1 cellular context compared by ENCODE assay signal in genomic region chr2:15941970-15942710, GRCh38.
TF ChIP-seq lines count a peak whose summit lies in the region.

No MANE protein-coding gene starts in this region.

TF ChIP-seq in IMR-90, 13 proteins besides CTCF, POLR2A, EP300 and RAD21:
- no peak for TF ChIP-seq USF2 (IDR thresholded peaks at IDR 0.05; ENCODE audit: low read depth, low read length)
- TF ChIP-seq NFE2L2 (IDR thresholded peaks at IDR 0.05; ENCODE audit: low read depth, low read length) = no peak
- no peak for TF ChIP-seq BHLHE40 (IDR thresholded peaks at IDR 0.05; ENCODE audit: low read depth, low read length)
- TF ChIP-seq RFX5 (IDR thresholded peaks at IDR 0.05; ENCODE audit: low read depth, low read length) = no peak
- TF ChIP-seq, protein P1, sequence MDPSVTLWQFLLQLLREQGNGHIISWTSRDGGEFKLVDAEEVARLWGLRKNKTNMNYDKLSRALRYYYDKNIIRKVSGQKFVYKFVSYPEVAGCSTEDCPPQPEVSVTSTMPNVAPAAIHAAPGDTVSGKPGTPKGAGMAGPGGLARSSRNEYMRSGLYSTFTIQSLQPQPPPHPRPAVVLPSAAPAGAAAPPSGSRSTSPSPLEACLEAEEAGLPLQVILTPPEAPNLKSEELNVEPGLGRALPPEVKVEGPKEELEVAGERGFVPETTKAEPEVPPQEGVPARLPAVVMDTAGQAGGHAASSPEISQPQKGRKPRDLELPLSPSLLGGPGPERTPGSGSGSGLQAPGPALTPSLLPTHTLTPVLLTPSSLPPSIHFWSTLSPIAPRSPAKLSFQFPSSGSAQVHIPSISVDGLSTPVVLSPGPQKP (IDR thresholded peaks at IDR 0.05; ENCODE audit: borderline replicate concordance, low read depth, low read length) = no peak
- no peak for TF ChIP-seq SMC3 (IDR thresholded peaks at IDR 0.05; ENCODE audit: low read depth, low read length)
- TF ChIP-seq FOS (IDR thresholded peaks at IDR 0.05; ENCODE audit: low read depth, low read length) = no peak
- no peak for TF ChIP-seq MAZ (IDR thresholded peaks at IDR 0.05; ENCODE audit: borderline replicate concordance, low read depth, low read length)
- no peak for TF ChIP-seq CHD1 (IDR thresholded peaks at IDR 0.05; ENCODE audit: low read depth, low read length)
- TF ChIP-seq CEBPB (IDR thresholded peaks at IDR 0.05; ENCODE audit: low read depth, low read length) = no peak
- no peak for TF ChIP-seq MXI1 (IDR thresholded peaks at IDR 0.05; ENCODE audit: borderline replicate concordance, low read depth, low read length)
- TF ChIP-seq RCOR1 (IDR thresholded peaks at IDR 0.05; ENCODE audit: insufficient replicate concordance, low read length) = no peak
- TF ChIP-seq MAFK (IDR thresholded peaks at IDR 0.05; ENCODE audit: low read depth, low read length) = no peak
